ENCODE assay signal across 22 cellular contexts in genomic region chr13:36839281-36839680, GRCh38.
"Had no signal": no experiment of that assay in that cellular context is flagged by ENCODE, and none has a peak within 500 bp of the region (broad histone marks: within the 10 kb centered on the region; RNA-seq: fewer than 3 reads in every experiment).

No MANE protein-coding gene starts in this region.

- ATAC-seq: activated naive CD8-positive, alpha-beta T cell treated with anti-CD3 and anti-CD28 coated beads, Interleukin-2, amount 50 U/mL, for 24 hours; esophagus mucosa; gastroesophageal sphincter; left lobe of liver; T-cell had no signal

- H3K9me3 Mint-ChIP-seq: activated B cell treated with CpG ODN at 0.5 μM for 24 hours; activated CD4-positive, alpha-beta T cell treated with anti-CD3 and anti-CD28 coated beads, Interleukin-2, amount 10 ng/mL, durations not matched to agents 7 days and 5 days; activated naive CD4-positive, alpha-beta T cell treated with anti-CD3 and anti-CD28 coated beads, Interleukin-2, amount 10 ng/mL, durations not matched to agents 7 days and 5 days; activated naive CD8-positive, alpha-beta T cell treated with anti-CD3 and anti-CD28 coated beads, Interleukin-2, amount 50 U/mL, for 24 hours; central memory CD8-positive, alpha-beta T cell; immature natural killer cell; mesothelial cell of epicardium; nephron; T-cell had no signal

- H3K36me3 ChIP-seq: thyroid gland had no signal

- H3K4me1 Mint-ChIP-seq: activated B cell treated with CpG ODN at 0.5 μM for 24 hours; activated CD4-positive, alpha-beta T cell treated with anti-CD3 and anti-CD28 coated beads, Interleukin-2, amount 10 ng/mL, durations not matched to agents 7 days and 5 days; activated naive CD4-positive, alpha-beta T cell treated with anti-CD3 and anti-CD28 coated beads, Interleukin-2, amount 10 ng/mL, durations not matched to agents 7 days and 5 days; activated naive CD8-positive, alpha-beta T cell treated with anti-CD3 and anti-CD28 coated beads, Interleukin-2, amount 50 U/mL, for 24 hours; central memory CD8-positive, alpha-beta T cell had no signal

- H3K27ac ChIP-seq: coronary artery, gastroesophageal sphincter, heart right ventricle, thyroid gland had no signal

- DNase-seq: activated B cell treated with CpG ODN at 0.5 μM for 24 hours; activated CD4-positive, alpha-beta T cell treated with anti-CD3 and anti-CD28 coated beads, Interleukin-2, amount 10 ng/mL, durations not matched to agents 7 days and 5 days; activated CD8-positive, alpha-beta memory T cell treated with anti-CD3 and anti-CD28 coated beads, Interleukin-2, amount 50 U/mL, for 4 hours; activated effector memory CD4-positive, alpha-beta T cell treated with Interleukin-2 at 50 U/mL for 16 hours; activated naive CD4-positive, alpha-beta T cell treated with anti-CD3 and anti-CD28 coated beads, Interleukin-2, amount 10 ng/mL, durations not matched to agents 7 days and 5 days; activated naive CD8-positive, alpha-beta T cell treated with anti-CD3 and anti-CD28 coated beads, Interleukin-2, amount 50 U/mL, for 24 hours; activated T-cell treated with anti-CD3 and anti-CD28 coated beads, Interleukin-2, amount 50 U/mL, for 48 hours; aorta; heart right ventricle; immature natural killer cell; occipital lobe; stimulated activated naive CD4-positive, alpha-beta T cell; T-cell had no signal

- H3K27me3 Mint-ChIP-seq: activated B cell treated with CpG ODN at 0.5 μM for 24 hours; activated CD4-positive, alpha-beta T cell treated with anti-CD3 and anti-CD28 coated beads, Interleukin-2, amount 10 ng/mL, durations not matched to agents 7 days and 5 days; activated naive CD4-positive, alpha-beta T cell treated with anti-CD3 and anti-CD28 coated beads, Interleukin-2, amount 10 ng/mL, durations not matched to agents 7 days and 5 days; activated naive CD8-positive, alpha-beta T cell treated with anti-CD3 and anti-CD28 coated beads, Interleukin-2, amount 50 U/mL, for 24 hours; central memory CD8-positive, alpha-beta T cell; T-cell had no signal

- H3K27me3 ChIP-seq: gastroesophageal sphincter, heart right ventricle, thyroid gland had no signal

- H3K36me3 Mint-ChIP-seq: immature natural killer cell had no signal

- H3K9me3 ChIP-seq: gastroesophageal sphincter, heart right ventricle, thyroid gland had no signal

- H3K27ac Mint-ChIP-seq: activated B cell treated with CpG ODN at 0.5 μM for 24 hours; activated CD4-positive, alpha-beta T cell treated with anti-CD3 and anti-CD28 coated beads, Interleukin-2, amount 10 ng/mL, durations not matched to agents 7 days and 5 days; activated naive CD4-positive, alpha-beta T cell treated with anti-CD3 and anti-CD28 coated beads, Interleukin-2, amount 10 ng/mL, durations not matched to agents 7 days and 5 days; activated naive CD8-positive, alpha-beta T cell treated with anti-CD3 and anti-CD28 coated beads, Interleukin-2, amount 50 U/mL, for 24 hours; immature natural killer cell; mesothelial cell of epicardium; nephron; T-cell had no signal

- H3K4me3 Mint-ChIP-seq: activated B cell treated with CpG ODN at 0.5 μM for 24 hours; activated CD4-positive, alpha-beta T cell treated with anti-CD3 and anti-CD28 coated beads, Interleukin-2, amount 10 ng/mL, durations not matched to agents 7 days and 5 days; activated naive CD4-positive, alpha-beta T cell treated with anti-CD3 and anti-CD28 coated beads, Interleukin-2, amount 10 ng/mL, durations not matched to agents 7 days and 5 days; activated naive CD8-positive, alpha-beta T cell treated with anti-CD3 and anti-CD28 coated beads, Interleukin-2, amount 50 U/mL, for 24 hours; central memory CD8-positive, alpha-beta T cell; immature natural killer cell; mesothelial cell of epicardium; nephron; T-cell had no signal

- H3K4me3 ChIP-seq: coronary artery, gastroesophageal sphincter, heart right ventricle, lung, thyroid gland had no signal

- H3K4me1 ChIP-seq: gastroesophageal sphincter, thyroid gland had no signal
